8 cellular contexts compared by ENCODE assay signal in the genomic region with DNA sequence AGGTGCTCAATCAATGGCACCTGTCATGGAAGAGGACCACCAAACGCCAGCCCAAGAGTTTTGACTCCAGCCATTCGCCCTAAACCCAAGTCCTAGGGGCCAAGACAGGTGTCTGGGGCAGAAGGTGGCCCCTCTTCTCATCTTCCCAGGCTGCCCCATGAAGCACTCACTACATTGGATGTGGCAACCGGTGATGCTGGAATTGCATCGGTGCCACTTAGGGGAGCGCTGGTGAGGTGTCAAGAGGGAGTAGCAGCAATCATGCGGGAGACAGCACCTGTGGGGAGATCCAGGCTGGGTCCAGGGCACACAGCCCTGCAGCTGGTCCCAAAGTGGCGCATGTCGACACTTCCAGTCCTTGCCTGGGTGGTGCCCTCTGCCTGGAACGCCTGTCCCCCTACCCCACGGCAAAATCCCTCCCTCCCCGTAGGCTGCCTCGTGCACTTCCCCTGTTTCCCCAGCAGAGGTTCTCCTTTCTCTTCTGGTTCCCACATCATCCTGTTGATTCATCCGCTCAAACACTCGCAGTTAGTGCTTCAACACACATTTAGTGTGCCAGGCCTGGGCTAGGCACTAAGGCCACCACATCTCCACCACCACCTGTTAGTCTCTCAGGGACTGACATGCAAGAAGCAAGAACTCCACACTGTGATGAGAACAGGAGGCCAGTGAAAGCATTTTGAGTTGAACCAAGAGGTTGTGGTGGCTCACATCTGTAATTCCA. TPM values are rescaled to one million over a fixed set of nuclear protein-coding genes. Genes with fewer than 3 reads are reported as not detected.
A peak's percentile ranks its signal among the peaks of the same experiment; 100 is the strongest.
DNase-seq lines count a peak whose midpoint lies in the region; ATAC-seq and TF ChIP-seq lines count a peak whose summit lies in the region.

No MANE protein-coding gene starts in this region.

- no peaks in the 10 kb centered on the region for H3K36me3 Mint-ChIP-seq in activated naive CD4-positive, alpha-beta T cell treated with anti-CD3 and anti-CD28 coated beads, Interleukin-2, amount 10 ng/mL, durations not matched to agents 7 days and 5 days

- peak; percentile 54 for DNase-seq in AG10803 (ENCODE audit: low read depth)
- DNase-seq in GM13977 (ENCODE audit: low spot score), result peak; percentile 75
- DNase-seq in NCI-H460 (ENCODE audit: extremely low read depth, low read depth), result peak; percentile 18
- DNase-seq in activated naive CD4-positive, alpha-beta T cell treated with anti-CD3 and anti-CD28 coated beads, Interleukin-2, amount 10 ng/mL, durations not matched to agents 7 days and 5 days, result peak; percentile 48
- no peak for DNase-seq in Right ventricle myocardium superior
- peak; percentile 46 for DNase-seq in retina

- H3K4me3 ChIP-seq in AG10803 (ENCODE audit: low read length), result no peak overlapping the region

- no peak overlapping the region for H3K4me3 Mint-ChIP-seq in activated naive CD4-positive, alpha-beta T cell treated with anti-CD3 and anti-CD28 coated beads, Interleukin-2, amount 10 ng/mL, durations not matched to agents 7 days and 5 days

- in situ Hi-C loops in GM13977 (cut with MboI; ENCODE audit: low pct_unique_long_range_greater_than_20kb, low sequenced_read_pairs, unreplicated experiment), result loop anchor here (10.0 kb wide), 1 partner anchor 54 kb away; no protein-coding TSS in a partner anchor

- TF ChIP-seq CTCF in AG10803 (conservative IDR thresholded peaks at IDR 0.05; ENCODE audit: low read length), result peak; percentile 79
- TF ChIP-seq CTCF in GM13977 (IDR thresholded peaks at IDR 0.05; ENCODE audit: extremely low read depth, insufficient read depth, missing control alignments), result peak; percentile 88

- H3K27me3 Mint-ChIP-seq in activated naive CD4-positive, alpha-beta T cell treated with anti-CD3 and anti-CD28 coated beads, Interleukin-2, amount 10 ng/mL, durations not matched to agents 7 days and 5 days, result peaks cover 5% of the 10 kb centered on the region

- CTCF ChIA-PET in activated naive CD4-positive, alpha-beta T cell treated with anti-CD3 and anti-CD28 coated beads, Interleukin-2, amount 10 ng/mL, durations not matched to agents 7 days and 5 days (lab: Charles Lee), result interaction anchor here (1.0 to 4.6 kb wide), 5 partner anchors 26 to 95 kb away, joined by 3 to 23 read pairs (median 4); no protein-coding TSS in a partner anchor

- ATAC-seq in Right ventricle myocardium superior (ENCODE audit: poor library complexity) (peak; percentile 83), HG02763 (IDR thresholded peaks at IDR 0.05; ENCODE audit: unreplicated experiment) (no peak), HG02623 (IDR thresholded peaks at IDR 0.05; ENCODE audit: unreplicated experiment) (no peak)

- no peaks in the 10 kb centered on the region for H3K4me1 Mint-ChIP-seq in activated naive CD4-positive, alpha-beta T cell treated with anti-CD3 and anti-CD28 coated beads, Interleukin-2, amount 10 ng/mL, durations not matched to agents 7 days and 5 days

- no peaks in the 10 kb centered on the region for H3K9me3 Mint-ChIP-seq in activated naive CD4-positive, alpha-beta T cell treated with anti-CD3 and anti-CD28 coated beads, Interleukin-2, amount 10 ng/mL, durations not matched to agents 7 days and 5 days

- intact Hi-C loops in Right ventricle myocardium superior (cut with DNase I), result loop anchor here (1.0 kb wide), 1 partner anchor 52 kb away; no protein-coding TSS in a partner anchor

- no peak overlapping the region for H3K27ac Mint-ChIP-seq in activated naive CD4-positive, alpha-beta T cell treated with anti-CD3 and anti-CD28 coated beads, Interleukin-2, amount 10 ng/mL, durations not matched to agents 7 days and 5 days

RNA-seq across cellular contexts. Expression of a gene that starts 18.5 kb away (rescaled TPM):
- not detected in 2 replicates for total RNA-seq in NCI-H460 (2014; rRNA removed; shearing (Covaris generic))
- polyA plus RNA-seq in NCI-H460 (2014; cell fraction: nucleus; rRNA removed), result not detected in 2 replicates
- total RNA-seq in Right ventricle myocardium superior, result not detected

RNA-seq across cellular contexts. Expression of a gene that starts 30.8 kb away (rescaled TPM):
- not detected in 2 replicates for total RNA-seq in NCI-H460 (2014; rRNA removed; shearing (Covaris generic))
- polyA plus RNA-seq in NCI-H460 (2014; cell fraction: nucleus; rRNA removed), result not detected in 2 replicates
- 56.7 TPM for total RNA-seq in Right ventricle myocardium superior

RNA-seq across cellular contexts. Expression of a gene that starts 38.3 kb away (rescaled TPM):
- not detected in 2 replicates for total RNA-seq in NCI-H460 (2014; rRNA removed; shearing (Covaris generic))
- not detected in 2 replicates for polyA plus RNA-seq in NCI-H460 (2014; cell fraction: nucleus; rRNA removed)
- not detected for total RNA-seq in Right ventricle myocardium superior

Comparison
In these comparisons a context has a peak if more than half of its experiments do, and no peak if none do; other contexts are left out.
1. RNA of a gene that starts 30.8 kb away (total RNA-seq): 56.7 TPM in Right ventricle myocardium superior (single experiment); not detected in NCI-H460; every median in the first group is over 10 times any median in the second.